8 cellular contexts compared by ENCODE assay signal in genomic region chr17:43546317-43547188, GRCh38. TPM values are rescaled to one million over a fixed set of nuclear protein-coding genes. Genes with fewer than 3 reads are reported as not detected.
DNase-seq lines count a peak whose midpoint lies in the region; ATAC-seq, FAIRE-seq and TF ChIP-seq lines count a peak whose summit lies in the region.

TSS of gene ETV4 (minus strand) at chr17:43546340. CDS start at chr17:43545617, 723 bp downstream.

- H3K9me3 Mint-ChIP-seq in HFFc6 = no peaks in the 10 kb centered on the region

- H3K4me3 Mint-ChIP-seq in HFFc6 = peak within 1 kb of the TSS; percentile 89

- H3K9me3 ChIP-seq in ES-I3 (ENCODE audit: control insufficient read depth, insufficient read depth, low read length) = no peaks in the 10 kb centered on the region
- no peaks in the 10 kb centered on the region for H3K9me3 ChIP-seq in pancreas
- H3K9me3 ChIP-seq in thyroid gland = no peaks in the 10 kb centered on the region

- H3K27me3 ChIP-seq in pancreas (no peaks in the 10 kb centered on the region), thyroid gland (no peaks in the 10 kb centered on the region)

- ATAC-seq in Right ventricle myocardium superior (ENCODE audit: poor library complexity) = peak; percentile 97
- peak; percentile 90 to 92 (median 91) for ATAC-seq in pancreas

- H3K4me1 ChIP-seq in ES-I3 (ENCODE audit: insufficient read depth, low read length) (peaks cover 49% of the 10 kb centered on the region), pancreas (peaks cover 0 to 7% (median 4%) of the 10 kb centered on the region in 3 donors), thyroid gland (peaks cover 14 to 25% of the 10 kb centered on the region in 2 donors)

- H3K27ac ChIP-seq in pancreas = peak within 1 kb of the TSS; percentile 35 to 82 (median 80)
- peak within 1 kb of the TSS in 1 of 3 donors; percentile 22 for H3K27ac ChIP-seq in thyroid gland

- TF ChIP-seq CTCF in HFFc6 (IDR thresholded peaks at IDR 0.05) (no peak), pancreas (IDR thresholded peaks at IDR 0.05) (no peak), thyroid gland (IDR thresholded peaks at IDR 0.05) (no peak)

- H3K27me3 Mint-ChIP-seq in HFFc6 (ENCODE audit: insufficient read depth) = peaks cover 3% of the 10 kb centered on the region

- peaks cover 39% of the 10 kb centered on the region for H3K4me1 Mint-ChIP-seq in HFFc6 (ENCODE audit: low read depth)

- peak within 1 kb of the TSS; percentile 94 for H3K27ac Mint-ChIP-seq in HFFc6

- 1% methylated on average over 47 of the region's 47 CpGs for WGBS in pancreas, 2 donors
- WGBS in thyroid gland, 2 donors = 0 to 1% methylated on average over 38 to 46 of the region's 47 CpGs

- peak; percentile 70 for FAIRE-seq in pancreas (lab: Jason Lieb, UNC)

- H3K4me3 ChIP-seq in pancreas (peak within 1 kb of the TSS; percentile 37 to 60 (median 48)), thyroid gland (replicated peaks in 1 of 3) (peak within 1 kb of the TSS; percentile 24 to 56 (median 32))

- H3K36me3 Mint-ChIP-seq in HFFc6 (ENCODE audit: low read depth) = no peaks in the 10 kb centered on the region

- no peaks in the 10 kb centered on the region; the same call in none of the 2 replicates for H3K36me3 ChIP-seq in ES-I3 (ENCODE audit: insufficient read depth, low read length)
- no peaks in the 10 kb centered on the region for H3K36me3 ChIP-seq in pancreas
- H3K36me3 ChIP-seq in thyroid gland = no peaks in the 10 kb centered on the region

- intact Hi-C loops in Right ventricle myocardium superior (cut with DNase I) (no loop called here), pancreas (cut with DNase I) (no loop called here), thyroid gland (cut with DNase I) (no loop called here)

- DNase-seq in HFFc6 (peak; percentile 92), NCI-H1092 (lab: John Stamatoyannopoulos, UW) (peak; percentile 68), SW 1271 (lab: John Stamatoyannopoulos, UW) (peak; percentile 89 to 91), Right ventricle myocardium superior (peak; percentile 95), pancreas (peak; percentile 82 to 95 (median 90)), thyroid gland (peak; percentile 89 to 94)
- peak; percentile 89 for DNase-seq in activated naive CD8-positive, alpha-beta T cell treated with anti-CD3 and anti-CD28 coated beads, Interleukin-2, amount 50 U/mL, for 16 hours (ENCODE audit: low read depth, low spot score)

- no peak for TF ChIP-seq POLR2A in thyroid gland (IDR thresholded peaks at IDR 0.05)

- peak within 1 kb of the TSS; percentile 92 for H3K9ac ChIP-seq in ES-I3 (ENCODE audit: low read depth, low read length)

RNA-seq across cellular contexts. Expression of gene ETV4, which starts in this region (rescaled TPM):
- total RNA-seq in HFFc6 (2021; fragmentation: NEBNext Ultra II Directional; extraction: Animal tissue kit (Norgen Biotek cat#: 25700)) = 1 to 10 TPM; 4.7 to 6.9 (median 5.8) TPM
- total RNA-seq in Right ventricle myocardium superior (0.24 TPM), pancreas (1 to 10 TPM; 1.7 to 6.5 (median 4.6) TPM), thyroid gland (1 to 10 TPM; 1.1 to 9.0 (median 5.3) TPM)
- polyA plus RNA-seq in pancreas = 10 to 100 TPM; 10.6 to 16.4 TPM

Comparison
In these comparisons a context has a peak if more than half of its experiments do, and no peak if none do; other contexts are left out.
1. Peak in DNase-seq and ATAC-seq in Right ventricle myocardium superior; RNA of the gene not detected or under 1 TPM.